ENCODE assay signal across 1 cellular context in the genomic region with DNA sequence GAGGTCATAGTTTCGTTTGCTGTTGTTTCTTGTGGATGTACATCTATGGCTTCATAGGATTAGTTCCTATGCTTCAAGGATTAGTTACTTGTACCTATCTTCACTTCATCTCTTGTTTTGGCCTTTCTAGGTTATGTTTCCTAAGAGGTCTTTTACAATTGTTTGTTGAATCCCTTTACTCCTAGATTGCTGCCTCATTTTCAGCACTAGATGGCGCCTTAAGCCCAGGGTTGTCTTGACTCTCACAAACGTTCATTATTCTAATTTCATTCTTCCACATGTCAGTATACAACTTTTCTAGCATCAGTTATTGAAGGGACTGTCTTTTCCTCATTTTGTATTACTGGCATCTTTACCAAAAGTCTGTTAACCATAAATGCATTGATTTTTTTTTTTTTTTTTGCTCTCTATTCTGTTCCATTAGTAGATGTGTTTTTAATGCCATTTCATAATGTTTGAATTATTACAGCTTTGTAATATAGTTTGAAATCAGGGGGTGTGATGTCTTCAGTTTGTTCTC.
TF ChIP-seq lines count a peak whose summit lies in the region.

No MANE protein-coding gene starts in this region.

TF ChIP-seq in GM23338, 12 proteins besides CTCF, POLR2A, EP300 and RAD21:
- TF ChIP-seq ZNF462 (CRISPR knock-in tag; IDR thresholded peaks at IDR 0.05) (no peak), EZH2phosphoT487 (IDR thresholded peaks at IDR 0.05; ENCODE audit: unreplicated experiment) (no peak), POLR2AphosphoS5 (IDR thresholded peaks at IDR 0.05; ENCODE audit: low read depth) (no peak), JUNB (IDR thresholded peaks at IDR 0.05; ENCODE audit: unreplicated experiment) (no peak), NANOG (IDR thresholded peaks at IDR 0.05; ENCODE audit: borderline replicate concordance) (no peak), ZNF114 (CRISPR knock-in tag; IDR thresholded peaks at IDR 0.05) (no peak), ZNF331 (CRISPR knock-in tag; IDR thresholded peaks at IDR 0.05; ENCODE audit: low read depth) (no peak), STAT1 (IDR thresholded peaks at IDR 0.05; ENCODE audit: unreplicated experiment) (no peak), CREB1 (CRISPR knock-in tag; IDR thresholded peaks at IDR 0.05; ENCODE audit: low read depth) (no peak), EZH2 (IDR thresholded peaks at IDR 0.05; ENCODE audit: low read depth, unreplicated experiment) (no peak)
- TF ChIP-seq, protein P1, sequence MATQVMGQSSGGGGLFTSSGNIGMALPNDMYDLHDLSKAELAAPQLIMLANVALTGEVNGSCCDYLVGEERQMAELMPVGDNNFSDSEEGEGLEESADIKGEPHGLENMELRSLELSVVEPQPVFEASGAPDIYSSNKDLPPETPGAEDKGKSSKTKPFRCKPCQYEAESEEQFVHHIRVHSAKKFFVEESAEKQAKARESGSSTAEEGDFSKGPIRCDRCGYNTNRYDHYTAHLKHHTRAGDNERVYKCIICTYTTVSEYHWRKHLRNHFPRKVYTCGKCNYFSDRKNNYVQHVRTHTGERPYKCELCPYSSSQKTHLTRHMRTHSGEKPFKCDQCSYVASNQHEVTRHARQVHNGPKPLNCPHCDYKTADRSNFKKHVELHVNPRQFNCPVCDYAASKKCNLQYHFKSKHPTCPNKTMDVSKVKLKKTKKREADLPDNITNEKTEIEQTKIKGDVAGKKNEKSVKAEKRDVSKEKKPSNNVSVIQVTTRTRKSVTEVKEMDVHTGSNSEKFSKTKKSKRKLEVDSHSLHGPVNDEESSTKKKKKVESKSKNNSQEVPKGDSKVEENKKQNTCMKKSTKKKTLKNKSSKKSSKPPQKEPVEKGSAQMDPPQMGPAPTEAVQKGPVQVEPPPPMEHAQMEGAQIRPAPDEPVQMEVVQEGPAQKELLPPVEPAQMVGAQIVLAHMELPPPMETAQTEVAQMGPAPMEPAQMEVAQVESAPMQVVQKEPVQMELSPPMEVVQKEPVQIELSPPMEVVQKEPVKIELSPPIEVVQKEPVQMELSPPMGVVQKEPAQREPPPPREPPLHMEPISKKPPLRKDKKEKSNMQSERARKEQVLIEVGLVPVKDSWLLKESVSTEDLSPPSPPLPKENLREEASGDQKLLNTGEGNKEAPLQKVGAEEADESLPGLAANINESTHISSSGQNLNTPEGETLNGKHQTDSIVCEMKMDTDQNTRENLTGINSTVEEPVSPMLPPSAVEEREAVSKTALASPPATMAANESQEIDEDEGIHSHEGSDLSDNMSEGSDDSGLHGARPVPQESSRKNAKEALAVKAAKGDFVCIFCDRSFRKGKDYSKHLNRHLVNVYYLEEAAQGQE (IDR thresholded peaks at IDR 0.05; ENCODE audit: unreplicated experiment) = no peak
- TF ChIP-seq, protein P2, sequence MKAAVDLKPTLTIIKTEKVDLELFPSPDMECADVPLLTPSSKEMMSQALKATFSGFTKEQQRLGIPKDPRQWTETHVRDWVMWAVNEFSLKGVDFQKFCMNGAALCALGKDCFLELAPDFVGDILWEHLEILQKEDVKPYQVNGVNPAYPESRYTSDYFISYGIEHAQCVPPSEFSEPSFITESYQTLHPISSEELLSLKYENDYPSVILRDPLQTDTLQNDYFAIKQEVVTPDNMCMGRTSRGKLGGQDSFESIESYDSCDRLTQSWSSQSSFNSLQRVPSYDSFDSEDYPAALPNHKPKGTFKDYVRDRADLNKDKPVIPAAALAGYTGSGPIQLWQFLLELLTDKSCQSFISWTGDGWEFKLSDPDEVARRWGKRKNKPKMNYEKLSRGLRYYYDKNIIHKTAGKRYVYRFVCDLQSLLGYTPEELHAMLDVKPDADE (IDR thresholded peaks at IDR 0.05) = no peak
